ENCODE assay signal across 19 cellular contexts in the genomic region with DNA sequence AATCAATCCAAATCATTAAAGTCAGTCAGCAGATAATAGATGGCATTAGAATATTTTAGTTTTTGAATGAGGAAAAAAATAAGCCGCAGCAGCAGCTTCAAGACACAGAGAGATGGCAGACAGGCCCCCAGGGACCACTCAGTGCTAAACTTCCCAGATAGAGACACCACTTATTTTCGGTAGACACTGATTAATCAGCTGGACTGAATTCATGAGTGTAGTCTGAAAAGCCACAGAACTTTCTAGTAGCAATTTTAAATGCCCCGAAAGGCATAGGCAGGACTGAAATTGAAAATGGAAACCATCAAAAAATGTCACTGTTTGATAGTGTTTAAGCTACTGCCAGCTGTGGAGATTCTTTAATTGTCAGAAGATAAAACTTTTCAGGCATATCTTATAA. TPM values are rescaled to one million over a fixed set of nuclear protein-coding genes. Genes with fewer than 3 reads are reported as not detected.
DNase-seq lines count a peak whose midpoint lies in the region; ATAC-seq and TF ChIP-seq lines count a peak whose summit lies in the region.
"Had no signal": no experiment of that assay in that cellular context is flagged by ENCODE, and none has a peak within 500 bp of the region (broad histone marks: within the 10 kb centered on the region; RNA-seq: fewer than 3 reads in every experiment).

No MANE protein-coding gene starts in this region.

- no peaks in the 10 kb centered on the region for H3K27me3 ChIP-seq in A673 (replicated peaks; ENCODE audit: insufficient read depth, low read depth, low read length, poor library complexity)
- H3K27me3 ChIP-seq in GM23338 (ENCODE audit: insufficient read depth) = no peaks in the 10 kb centered on the region
- no peaks in the 10 kb centered on the region for H3K27me3 ChIP-seq in dorsolateral prefrontal cortex
- H3K27me3 ChIP-seq in heart left ventricle = no peaks in the 10 kb centered on the region
- H3K27me3 ChIP-seq: ascending aorta had no signal

- 38 to 55% (median 48%) methylated on average over 3 of the region's 3 CpGs for WGBS in heart left ventricle, 4 donors

- no peak for TF ChIP-seq POLR2A in heart left ventricle (IDR thresholded peaks at IDR 0.05)

- H3K4me1 Mint-ChIP-seq in GM23338 = peaks cover 35% of the 10 kb centered on the region
- peaks cover 12% of the 10 kb centered on the region for H3K4me1 Mint-ChIP-seq in activated CD4-positive, alpha-beta T cell treated with anti-CD3 and anti-CD28 coated beads, Interleukin-2, amount 10 ng/mL, durations not matched to agents 7 days and 5 days

- no peaks in the 10 kb centered on the region for H3K9me2 ChIP-seq in GM23338 (ENCODE audit: insufficient read depth)

- no peak overlapping the region for H3K4me2 ChIP-seq in GM23338

- peaks cover 9% of the 10 kb centered on the region; the same call in 1 of the 2 replicates for H3K79me2 ChIP-seq in GM23338 (replicated peaks; ENCODE audit: insufficient read depth)

- H3K4me3 ChIP-seq in A673 (ENCODE audit: low read depth, low read length, poor library complexity, severe bottlenecking) (no peak overlapping the region), GM23338 (no peak overlapping the region), dorsolateral prefrontal cortex (no peak overlapping the region), heart left ventricle (no peak overlapping the region)
- H3K4me3 ChIP-seq: ascending aorta had no signal

- no peak overlapping the region for H2AFZ ChIP-seq in GM23338

- POLR2A ChIA-PET in A673 (lab: Charles Lee; ENCODE audit: low non-redundant PET) = no interaction called here
- POLR2A ChIA-PET in activated CD4-positive, alpha-beta T cell treated with anti-CD3 and anti-CD28 coated beads, Interleukin-2, amount 10 ng/mL, durations not matched to agents 7 days and 5 days (lab: Charles Lee) = no interaction called here

- intact Hi-C loops in A673 (cut with micrococcal nuclease; ENCODE audit: unreplicated experiment) = no loop called here
- intact Hi-C loops in dorsolateral prefrontal cortex (cut with DNase I) = no loop called here
- intact Hi-C loops in heart left ventricle (cut with DNase I) = no loop called here

- H3K4me3 Mint-ChIP-seq in GM23338 = no peak overlapping the region
- H3K4me3 Mint-ChIP-seq in activated CD4-positive, alpha-beta T cell treated with anti-CD3 and anti-CD28 coated beads, Interleukin-2, amount 10 ng/mL, durations not matched to agents 7 days and 5 days = no peak overlapping the region
- H3K4me3 Mint-ChIP-seq: immature natural killer cell had no signal

- CTCF ChIA-PET in A673 (lab: Charles Lee) = no interaction called here
- CTCF ChIA-PET in activated CD4-positive, alpha-beta T cell treated with anti-CD3 and anti-CD28 coated beads, Interleukin-2, amount 10 ng/mL, durations not matched to agents 7 days and 5 days (lab: Charles Lee) = interaction anchor here (1.6 kb wide), 1 partner anchor 9 kb away, joined by 3 read pairs; no protein-coding TSS in a partner anchor

- H3K27me3 Mint-ChIP-seq in GM23338 (ENCODE audit: insufficient read depth, low read depth, poor library complexity) = peaks cover 1% of the 10 kb centered on the region
- no peaks in the 10 kb centered on the region for H3K27me3 Mint-ChIP-seq in activated CD4-positive, alpha-beta T cell treated with anti-CD3 and anti-CD28 coated beads, Interleukin-2, amount 10 ng/mL, durations not matched to agents 7 days and 5 days

- peak; percentile 17 for DNase-seq in A673 (ENCODE audit: low spot score)
- DNase-seq in GM23338 (ENCODE audit: low spot score) = no peak
- DNase-seq in dorsolateral prefrontal cortex = no peak
- no peak for DNase-seq in heart left ventricle
- DNase-seq in NCI-H1436 (lab: John Stamatoyannopoulos, UW) = no peak
- no peak for DNase-seq in activated CD4-positive, alpha-beta T cell treated with anti-CD3 and anti-CD28 coated beads, Interleukin-2, amount 10 ng/mL, durations not matched to agents 7 days and 5 days
- DNase-seq: activated CD8-positive, alpha-beta memory T cell treated with anti-CD3 and anti-CD28 coated beads, Interleukin-2, amount 50 U/mL, for 4 hours; DND-41; foreskin fibroblast; immature natural killer cell; NCI-H146; NCI-H748 treated with DMSO at 0.1 percent for 48 hours; posterior cingulate gyrus; stimulated activated CD4-positive, alpha-beta T cell treated with anti-CD3 and anti-CD28 coated beads, Interleukin-15, amount 100 ng/mL, for 24 hours had no signal

- BruUV-seq in A673 (replicated peaks; lab: Mats Ljungman, UMichigan) = no TSS peak

- H3K9me3 ChIP-seq in A673 (ENCODE audit: low read depth, low read length, poor library complexity, severe bottlenecking) (no peaks in the 10 kb centered on the region), heart left ventricle (no peaks in the 10 kb centered on the region)
- H3K9me3 ChIP-seq: ascending aorta had no signal

- H3K27ac ChIP-seq in A673 (ENCODE audit: low read depth, low read length, poor library complexity, severe bottlenecking) (no peak overlapping the region), GM23338 (ENCODE audit: low read depth) (0 out of 2 replicates have a peak overlapping the region, but pooled peaks have one; percentile 15), dorsolateral prefrontal cortex (no peak overlapping the region), heart left ventricle (no peak overlapping the region)
- H3K27ac ChIP-seq: ascending aorta had no signal

- no peaks in the 10 kb centered on the region for H4K20me1 ChIP-seq in GM23338 (replicated peaks; ENCODE audit: insufficient read depth)

- H3K9me3 Mint-ChIP-seq in GM23338 = no peaks in the 10 kb centered on the region
- no peaks in the 10 kb centered on the region for H3K9me3 Mint-ChIP-seq in activated CD4-positive, alpha-beta T cell treated with anti-CD3 and anti-CD28 coated beads, Interleukin-2, amount 10 ng/mL, durations not matched to agents 7 days and 5 days
- H3K9me3 Mint-ChIP-seq: immature natural killer cell had no signal

- peaks cover 11% of the 10 kb centered on the region for H3K4me1 ChIP-seq in A673 (ENCODE audit: insufficient read depth, low read length, poor library complexity, severe bottlenecking)
- peaks cover 21% of the 10 kb centered on the region for H3K4me1 ChIP-seq in GM23338 (ENCODE audit: insufficient read depth)
- peaks cover 0 to 29% (median 4%) of the 10 kb centered on the region in 12 donors for H3K4me1 ChIP-seq in heart left ventricle
- H3K4me1 ChIP-seq: ascending aorta had no signal

- H3K36me3 ChIP-seq in A673 (ENCODE audit: insufficient read depth, low read length, poor library complexity, severe bottlenecking) (peaks cover 40% of the 10 kb centered on the region), GM23338 (ENCODE audit: insufficient read depth) (peaks cover 23% of the 10 kb centered on the region), heart left ventricle (peaks cover 0 to 52% (median 44%) of the 10 kb centered on the region in 9 donors)

- H3F3A ChIP-seq in GM23338 (replicated peaks; ENCODE audit: low read depth) = no peaks in the 10 kb centered on the region

- no peak for TF ChIP-seq CTCF in A673 (conservative IDR thresholded peaks at IDR 0.05; ENCODE audit: low read depth, low read length)
- no peak for TF ChIP-seq CTCF in GM23338 (conservative IDR thresholded peaks at IDR 0.05; ENCODE audit: low read depth in 2 of 2)
- TF ChIP-seq CTCF in dorsolateral prefrontal cortex (IDR thresholded peaks at IDR 0.05 in 54 of 56, conservative IDR thresholded peaks at IDR 0.05 in 2 of 56; ENCODE audit: low read depth in 1 of 56, partially characterized antibody in 56 of 56) = no peak
- TF ChIP-seq CTCF in heart left ventricle (IDR thresholded peaks at IDR 0.05) = no peak

- ATAC-seq in GM19023 (IDR thresholded peaks at IDR 0.05; ENCODE audit: unreplicated experiment) = peak; percentile 58
- ATAC-seq in GM23338 = no peak
- peak; percentile 54 for ATAC-seq in HG03442 (IDR thresholded peaks at IDR 0.05; ENCODE audit: unreplicated experiment)
- ATAC-seq in heart left ventricle = no peak

- H3K36me3 Mint-ChIP-seq in GM23338 (ENCODE audit: low read depth) = peaks cover 48% of the 10 kb centered on the region
- H3K36me3 Mint-ChIP-seq in activated CD4-positive, alpha-beta T cell treated with anti-CD3 and anti-CD28 coated beads, Interleukin-2, amount 10 ng/mL, durations not matched to agents 7 days and 5 days (ENCODE audit: low read depth) = peaks cover 25% of the 10 kb centered on the region

- H3K27ac Mint-ChIP-seq in GM23338 = peak overlapping the region; percentile 90
- no peak overlapping the region for H3K27ac Mint-ChIP-seq in activated CD4-positive, alpha-beta T cell treated with anti-CD3 and anti-CD28 coated beads, Interleukin-2, amount 10 ng/mL, durations not matched to agents 7 days and 5 days

TF ChIP-seq in GM23338, 12 proteins besides CTCF, POLR2A, EP300 and RAD21 (continues in another document):
- TF ChIP-seq ZNF114 (CRISPR knock-in tag; IDR thresholded peaks at IDR 0.05) = no peak
- no peak for TF ChIP-seq NANOG (IDR thresholded peaks at IDR 0.05; ENCODE audit: borderline replicate concordance)

RNA-seq across cellular contexts. Expression of gene CLDN20, which starts 3.1 kb away (rescaled TPM):
- not detected in 2 replicates for total RNA-seq in A673 (2021)
- total RNA-seq in GM23338 (2014; rRNA removed; shearing (Covaris generic)) = not detected in 2 replicates
- 0.17 and 0.23 TPM in 2 replicates for polyA plus RNA-seq in GM23338 (2016; fragmentation: Nextera tagmentation; extraction: Ambion mirVana)
- 1 to 10 TPM in 23 of 120 experiments, under 1 TPM in 60, not detected in 37; 0.32 to 1.8 (median 0.77) TPM for total RNA-seq in dorsolateral prefrontal cortex
- total RNA-seq in heart left ventricle = not detected
- under 1 TPM in 1 of 2 donors, not detected in 1; 0.30 TPM for polyA plus RNA-seq in heart left ventricle
- not detected for total RNA-seq in activated CD4-positive, alpha-beta T cell treated with anti-CD3 and anti-CD28 coated beads, Interleukin-2, amount 10 ng/mL, durations not matched to agents 7 days and 5 days
- total RNA-seq: ascending aorta, dermis microvascular lymphatic vessel endothelial cell, mononuclear cell had no signal
- polyA plus RNA-seq: immature natural killer cell had no signal

RNA-seq across cellular contexts. Expression of gene TFB1M, which starts 53.6 kb away (rescaled TPM):
- total RNA-seq in A673 (2021) (40.3 and 47.6 TPM in 2 replicates), dorsolateral prefrontal cortex (10 to 100 TPM; 16.1 to 42.1 (median 25.9) TPM), heart left ventricle (10 to 100 TPM; 11.4 to 24.5 (median 20.2) TPM)
- 37.5 and 51.1 TPM in 2 replicates for total RNA-seq in GM23338 (2014; rRNA removed; shearing (Covaris generic))
- polyA plus RNA-seq in GM23338 (2016; fragmentation: Nextera tagmentation; extraction: Ambion mirVana) (66.9 and 69.6 TPM in 2 replicates), heart left ventricle (10 to 100 TPM; 14.2 to 15.5 TPM)
- 10 to 100 TPM; 25.8 to 26.5 TPM for total RNA-seq in activated CD4-positive, alpha-beta T cell treated with anti-CD3 and anti-CD28 coated beads, Interleukin-2, amount 10 ng/mL, durations not matched to agents 7 days and 5 days

Comparison
In these comparisons a context has a peak if more than half of its experiments do, and no peak if none do; other contexts are left out.
1. ATAC-seq: peak in GM19023 (single experiment) and HG03442 (single experiment); none in GM23338 (single experiment) and heart left ventricle (0 of 4).